Comparison of ENCODE assay signal across 1 cellular context in the genomic region with DNA sequence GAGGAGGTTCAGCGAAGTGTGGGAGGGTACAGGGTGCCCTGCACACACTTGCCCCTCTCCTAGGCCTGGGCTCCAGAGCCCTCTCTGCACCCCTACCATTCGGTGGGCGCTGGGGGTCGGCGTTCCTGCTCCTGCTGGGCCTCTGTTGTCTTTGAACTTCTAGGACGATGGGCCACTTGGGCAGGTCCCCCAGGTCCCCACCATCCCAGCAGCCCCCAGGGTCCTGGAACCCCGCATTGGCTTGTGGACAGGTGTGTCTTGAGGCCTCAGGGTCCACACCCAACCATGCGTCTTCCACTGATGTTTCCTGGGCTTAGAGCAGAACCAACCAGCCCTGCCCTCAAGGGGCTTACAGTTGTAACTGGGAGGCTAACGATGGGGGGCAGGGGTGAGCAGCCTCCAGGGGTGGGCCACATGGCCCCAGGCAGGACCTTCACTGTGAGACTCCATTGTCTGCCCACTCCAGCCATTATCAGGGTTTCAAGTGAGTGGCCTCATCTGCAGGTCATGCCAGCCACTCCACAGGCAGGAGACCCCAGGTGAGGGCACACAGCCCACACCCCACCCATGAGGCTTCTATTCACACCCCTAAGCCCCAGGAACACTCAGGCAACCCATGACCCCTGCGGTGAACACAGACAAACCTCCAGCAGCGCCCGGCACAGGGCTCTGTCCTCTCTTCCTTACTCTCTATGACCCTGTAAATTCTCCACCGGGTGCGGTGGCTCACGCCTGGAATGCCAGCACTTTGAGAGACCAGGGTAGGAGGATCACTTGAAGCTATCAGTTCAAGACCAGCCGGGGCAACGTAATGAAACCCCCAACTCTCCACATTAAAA.
TF ChIP-seq lines count a peak whose summit lies in the region.

No MANE protein-coding gene starts in this region.

TF ChIP-seq in GM23338, 12 proteins besides CTCF, POLR2A, EP300 and RAD21 (continued from another document):
- TF ChIP-seq, protein P1, sequence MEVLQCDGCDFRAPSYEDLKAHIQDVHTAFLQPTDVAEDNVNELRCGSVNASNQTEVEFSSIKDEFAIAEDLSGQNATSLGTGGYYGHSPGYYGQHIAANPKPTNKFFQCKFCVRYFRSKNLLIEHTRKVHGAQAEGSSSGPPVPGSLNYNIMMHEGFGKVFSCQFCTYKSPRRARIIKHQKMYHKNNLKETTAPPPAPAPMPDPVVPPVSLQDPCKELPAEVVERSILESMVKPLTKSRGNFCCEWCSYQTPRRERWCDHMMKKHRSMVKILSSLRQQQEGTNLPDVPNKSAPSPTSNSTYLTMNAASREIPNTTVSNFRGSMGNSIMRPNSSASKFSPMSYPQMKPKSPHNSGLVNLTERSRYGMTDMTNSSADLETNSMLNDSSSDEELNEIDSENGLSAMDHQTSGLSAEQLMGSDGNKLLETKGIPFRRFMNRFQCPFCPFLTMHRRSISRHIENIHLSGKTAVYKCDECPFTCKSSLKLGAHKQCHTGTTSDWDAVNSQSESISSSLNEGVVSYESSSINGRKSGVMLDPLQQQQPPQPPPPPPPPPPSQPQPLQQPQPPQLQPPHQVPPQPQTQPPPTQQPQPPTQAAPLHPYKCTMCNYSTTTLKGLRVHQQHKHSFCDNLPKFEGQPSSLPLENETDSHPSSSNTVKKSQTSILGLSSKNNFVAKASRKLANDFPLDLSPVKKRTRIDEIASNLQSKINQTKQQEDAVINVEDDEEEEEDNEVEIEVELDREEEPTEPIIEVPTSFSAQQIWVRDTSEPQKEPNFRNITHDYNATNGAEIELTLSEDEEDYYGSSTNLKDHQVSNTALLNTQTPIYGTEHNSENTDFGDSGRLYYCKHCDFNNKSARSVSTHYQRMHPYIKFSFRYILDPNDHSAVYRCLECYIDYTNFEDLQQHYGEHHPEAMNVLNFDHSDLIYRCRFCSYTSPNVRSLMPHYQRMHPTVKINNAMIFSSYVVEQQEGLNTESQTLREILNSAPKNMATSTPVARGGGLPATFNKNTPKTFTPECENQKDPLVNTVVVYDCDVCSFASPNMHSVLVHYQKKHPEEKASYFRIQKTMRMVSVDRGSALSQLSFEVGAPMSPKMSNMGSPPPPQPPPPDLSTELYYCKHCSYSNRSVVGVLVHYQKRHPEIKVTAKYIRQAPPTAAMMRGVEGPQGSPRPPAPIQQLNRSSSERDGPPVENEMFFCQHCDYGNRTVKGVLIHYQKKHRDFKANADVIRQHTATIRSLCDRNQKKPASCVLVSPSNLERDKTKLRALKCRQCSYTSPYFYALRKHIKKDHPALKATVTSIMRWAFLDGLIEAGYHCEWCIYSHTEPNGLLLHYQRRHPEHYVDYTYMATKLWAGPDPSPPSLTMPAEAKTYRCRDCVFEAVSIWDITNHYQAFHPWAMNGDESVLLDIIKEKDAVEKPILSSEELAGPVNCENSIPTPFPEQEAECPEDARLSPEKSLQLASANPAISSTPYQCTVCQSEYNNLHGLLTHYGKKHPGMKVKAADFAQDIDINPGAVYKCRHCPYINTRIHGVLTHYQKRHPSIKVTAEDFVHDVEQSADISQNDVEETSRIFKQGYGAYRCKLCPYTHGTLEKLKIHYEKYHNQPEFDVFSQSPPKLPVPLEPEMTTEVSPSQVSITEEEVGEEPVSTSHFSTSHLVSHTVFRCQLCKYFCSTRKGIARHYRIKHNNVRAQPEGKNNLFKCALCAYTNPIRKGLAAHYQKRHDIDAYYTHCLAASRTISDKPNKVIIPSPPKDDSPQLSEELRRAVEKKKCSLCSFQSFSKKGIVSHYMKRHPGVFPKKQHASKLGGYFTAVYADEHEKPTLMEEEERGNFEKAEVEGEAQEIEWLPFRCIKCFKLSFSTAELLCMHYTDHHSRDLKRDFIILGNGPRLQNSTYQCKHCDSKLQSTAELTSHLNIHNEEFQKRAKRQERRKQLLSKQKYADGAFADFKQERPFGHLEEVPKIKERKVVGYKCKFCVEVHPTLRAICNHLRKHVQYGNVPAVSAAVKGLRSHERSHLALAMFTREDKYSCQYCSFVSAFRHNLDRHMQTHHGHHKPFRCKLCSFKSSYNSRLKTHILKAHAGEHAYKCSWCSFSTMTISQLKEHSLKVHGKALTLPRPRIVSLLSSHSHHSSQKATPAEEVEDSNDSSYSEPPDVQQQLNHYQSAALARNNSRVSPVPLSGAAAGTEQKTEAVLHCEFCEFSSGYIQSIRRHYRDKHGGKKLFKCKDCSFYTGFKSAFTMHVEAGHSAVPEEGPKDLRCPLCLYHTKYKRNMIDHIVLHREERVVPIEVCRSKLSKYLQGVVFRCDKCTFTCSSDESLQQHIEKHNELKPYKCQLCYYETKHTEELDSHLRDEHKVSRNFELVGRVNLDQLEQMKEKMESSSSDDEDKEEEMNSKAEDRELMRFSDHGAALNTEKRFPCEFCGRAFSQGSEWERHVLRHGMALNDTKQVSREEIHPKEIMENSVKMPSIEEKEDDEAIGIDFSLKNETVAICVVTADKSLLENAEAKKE (CRISPR knock-in tag; IDR thresholded peaks at IDR 0.05): no peak
- no peak for TF ChIP-seq EZH2 (IDR thresholded peaks at IDR 0.05; ENCODE audit: low read depth, unreplicated experiment)
